36 cellular contexts compared by ENCODE assay signal in genomic region chr15:80565398-80565797, GRCh38.
"Had no signal": no experiment of that assay in that cellular context is flagged by ENCODE, and none has a peak within 500 bp of the region (broad histone marks: within the 10 kb centered on the region; RNA-seq: fewer than 3 reads in every experiment).

No MANE protein-coding gene starts in this region.

- H3K27ac Mint-ChIP-seq: activated B cell treated with CpG ODN at 0.5 μM for 24 hours; activated CD4-positive, alpha-beta memory T cell treated with anti-CD3 and anti-CD28 coated beads for 36 hours; activated CD4-positive, alpha-beta T cell treated with anti-CD3 and anti-CD28 coated beads, Interleukin-2, amount 10 ng/mL, durations not matched to agents 24 days and 14 days; activated CD8-positive, alpha-beta T cell treated with anti-CD3 and anti-CD28 coated beads for 36 hours; activated naive CD4-positive, alpha-beta T cell treated with anti-CD3 and anti-CD28 coated beads for 36 hours; activated naive CD4-positive, alpha-beta T cell treated with anti-CD3 and anti-CD28 coated beads, Interleukin-2, amount 50 U/mL, for 72 hours; activated naive CD8-positive, alpha-beta T cell treated with anti-CD3 and anti-CD28 coated beads for 36 hours; activated T-cell treated with anti-CD3 and anti-CD28 coated beads, Interleukin-2, amount 50 U/mL, for 72 hours; activated T-helper 1 cell treated with anti-CD3 and anti-CD28 coated beads, Interleukin-12 subunit alpha, Interleukin-12 subunit beta, Interleukin-2, Interleukin-4 antibody, amounts not matched to agents 30 ng/mL and 10 ng/mL and 1 ng/mL, durations not matched to agents 14 hours and 24 hours and 36 hours; activated T-helper 17 cell treated with anti-CD3 and anti-CD28 coated beads, Interleukin-2, amount 50 U/mL, for 72 hours; T-helper 1 cell treated with Interleukin-12 subunit alpha and Interleukin-12 subunit beta and Interleukin-4 antibody, amounts not matched to agents 30 μg/mL and 1 μg/mL, for 36 hours; T-helper 2 cell treated with Interferon-gamma antibody and Interleukin-4, amounts not matched to agents 5 μg/mL and 100 μg/mL, for 36 hours had no signal

- H3K4me1 Mint-ChIP-seq: activated B cell treated with CpG ODN at 0.5 μM for 24 hours; activated CD4-positive, alpha-beta T cell treated with anti-CD3 and anti-CD28 coated beads, Interleukin-2, amount 10 ng/mL, durations not matched to agents 24 days and 14 days; activated T-helper 17 cell treated with anti-CD3 and anti-CD28 coated beads, Interleukin-2, amount 50 U/mL, for 72 hours had no signal

- H3K36me3 ChIP-seq: adrenal gland, breast epithelium had no signal

- H3K9me3 Mint-ChIP-seq: activated B cell treated with CpG ODN at 0.5 μM for 24 hours; activated CD4-positive, alpha-beta memory T cell treated with anti-CD3 and anti-CD28 coated beads for 36 hours; activated CD4-positive, alpha-beta T cell treated with anti-CD3 and anti-CD28 coated beads, Interleukin-2, amount 10 ng/mL, durations not matched to agents 24 days and 14 days; activated CD8-positive, alpha-beta T cell treated with anti-CD3 and anti-CD28 coated beads for 36 hours; activated naive CD4-positive, alpha-beta T cell treated with anti-CD3 and anti-CD28 coated beads for 36 hours; activated naive CD4-positive, alpha-beta T cell treated with anti-CD3 and anti-CD28 coated beads, Interleukin-2, amount 50 U/mL, for 72 hours; activated naive CD8-positive, alpha-beta T cell treated with anti-CD3 and anti-CD28 coated beads for 36 hours; activated T-cell treated with anti-CD3 and anti-CD28 coated beads, Interleukin-2, amount 50 U/mL, for 4 hours; activated T-cell treated with anti-CD3 and anti-CD28 coated beads, Interleukin-2, amount 50 U/mL, for 72 hours; activated T-helper 1 cell treated with anti-CD3 and anti-CD28 coated beads, Interleukin-12 subunit alpha, Interleukin-12 subunit beta, Interleukin-2, Interleukin-4 antibody, amounts not matched to agents 30 ng/mL and 10 ng/mL and 1 ng/mL, durations not matched to agents 14 hours and 24 hours and 36 hours; activated T-helper 17 cell treated with anti-CD3 and anti-CD28 coated beads, Interleukin-2, amount 50 U/mL, for 72 hours; T-helper 1 cell treated with Interleukin-12 subunit alpha and Interleukin-12 subunit beta and Interleukin-4 antibody, amounts not matched to agents 30 μg/mL and 1 μg/mL, for 36 hours; T-helper 2 cell treated with Interferon-gamma antibody and Interleukin-4, amounts not matched to agents 5 μg/mL and 100 μg/mL, for 36 hours had no signal

- ATAC-seq: activated CD8-positive, alpha-beta T cell treated with anti-CD3 and anti-CD28 coated beads for 36 hours; activated naive CD4-positive, alpha-beta T cell treated with anti-CD3 and anti-CD28 coated beads, Interleukin-2, amount 50 U/mL, for 72 hours; activated T-cell treated with anti-CD3 and anti-CD28 coated beads, Interleukin-2, amount 50 U/mL, for 4 hours; activated T-cell treated with anti-CD3 and anti-CD28 coated beads, Interleukin-2, amount 50 U/mL, for 72 hours; activated T-helper 17 cell treated with anti-CD3 and anti-CD28 coated beads, Interleukin-2, amount 50 U/mL, for 72 hours; body of pancreas had no signal

- H3K27ac ChIP-seq: adrenal gland, body of pancreas, brain microvascular endothelial cell, breast epithelium, VCaP had no signal

- H3K36me3 Mint-ChIP-seq: activated CD4-positive, alpha-beta memory T cell treated with anti-CD3 and anti-CD28 coated beads for 36 hours; activated naive CD4-positive, alpha-beta T cell treated with anti-CD3 and anti-CD28 coated beads, Interleukin-2, amount 50 U/mL, for 72 hours; activated naive CD8-positive, alpha-beta T cell treated with anti-CD3 and anti-CD28 coated beads for 36 hours had no signal

- H3K9me3 ChIP-seq: adrenal gland, body of pancreas, breast epithelium had no signal

- H3K4me1 ChIP-seq: adrenal gland, body of pancreas, breast epithelium had no signal

- H3K4me3 ChIP-seq: adrenal gland, body of pancreas, breast epithelium had no signal

- H3K27me3 ChIP-seq: adrenal gland, body of pancreas, brain microvascular endothelial cell, breast epithelium had no signal

- DNase-seq: activated B cell treated with CpG ODN at 0.5 μM for 24 hours; activated CD4-positive, alpha-beta memory T cell treated with anti-CD3 and anti-CD28 coated beads for 36 hours; activated CD4-positive, alpha-beta T cell treated with anti-CD3 and anti-CD28 coated beads for 4 hours; activated CD4-positive, alpha-beta T cell treated with anti-CD3 and anti-CD28 coated beads, Interleukin-2, amount 10 ng/mL, durations not matched to agents 24 days and 14 days; activated CD4-positive, alpha-beta T cell treated with anti-CD3 and anti-CD28 coated beads, Interleukin-2, amount 50 U/mL, for 1 hour; activated CD4-positive, alpha-beta T cell treated with anti-CD3 and anti-CD28 coated beads, Interleukin-2, amount 50 U/mL, for 4 hours; activated CD4-positive, CD25-positive, alpha-beta regulatory T cell treated with anti-CD3 and anti-CD28 coated beads, Interleukin-2, amount 50 U/mL, for 72 hours; activated CD8-positive, alpha-beta memory T cell treated with anti-CD3 and anti-CD28 coated beads, Interleukin-2, amount 50 U/mL, for 4 hours; activated CD8-positive, alpha-beta T cell treated with anti-CD3 and anti-CD28 coated beads for 36 hours; activated effector memory CD4-positive, alpha-beta T cell treated with anti-CD3 and anti-CD28 coated beads, Interleukin-2, amount 50 U/mL, for 16 hours; activated gamma-delta T cell treated with Interleukin-2 at 50 U/mL for 16 hours; activated naive CD4-positive, alpha-beta T cell; activated naive CD4-positive, alpha-beta T cell treated with anti-CD3 and anti-CD28 coated beads for 36 hours; activated naive CD4-positive, alpha-beta T cell treated with anti-CD3 and anti-CD28 coated beads, Interleukin-2, amount 50 U/mL, for 16 hours; activated naive CD8-positive, alpha-beta T cell treated with anti-CD3 and anti-CD28 coated beads for 36 hours; activated T-cell treated with anti-CD3 and anti-CD28 coated beads for 4 hours; activated T-cell treated with anti-CD3 and anti-CD28 coated beads, Interleukin-2, amount 50 U/mL, for 1 hour; activated T-cell treated with anti-CD3 and anti-CD28 coated beads, Interleukin-2, amount 50 U/mL, for 4 hours; activated T-cell treated with anti-CD3 and anti-CD28 coated beads, Interleukin-2, amount 50 U/mL, for 72 hours; adrenal gland; amniotic stem cell; aorta; body of pancreas; brain microvascular endothelial cell; central memory CD4-positive, alpha-beta T cell; T-helper 1 cell; T-helper 9 cell had no signal

- H3K4me3 Mint-ChIP-seq: activated B cell treated with CpG ODN at 0.5 μM for 24 hours; activated CD4-positive, alpha-beta memory T cell treated with anti-CD3 and anti-CD28 coated beads for 36 hours; activated CD4-positive, alpha-beta T cell treated with anti-CD3 and anti-CD28 coated beads, Interleukin-2, amount 10 ng/mL, durations not matched to agents 24 days and 14 days; activated CD8-positive, alpha-beta T cell treated with anti-CD3 and anti-CD28 coated beads for 36 hours; activated naive CD4-positive, alpha-beta T cell treated with anti-CD3 and anti-CD28 coated beads for 36 hours; activated naive CD8-positive, alpha-beta T cell treated with anti-CD3 and anti-CD28 coated beads for 36 hours; activated T-cell treated with anti-CD3 and anti-CD28 coated beads, Interleukin-2, amount 50 U/mL, for 4 hours; activated T-cell treated with anti-CD3 and anti-CD28 coated beads, Interleukin-2, amount 50 U/mL, for 72 hours; activated T-helper 1 cell treated with anti-CD3 and anti-CD28 coated beads, Interleukin-12 subunit alpha, Interleukin-12 subunit beta, Interleukin-2, Interleukin-4 antibody, amounts not matched to agents 30 ng/mL and 10 ng/mL and 1 ng/mL, durations not matched to agents 14 hours and 24 hours and 36 hours; activated T-helper 17 cell treated with anti-CD3 and anti-CD28 coated beads, Interleukin-2, amount 50 U/mL, for 72 hours; T-helper 1 cell treated with Interleukin-12 subunit alpha and Interleukin-12 subunit beta and Interleukin-4 antibody, amounts not matched to agents 30 μg/mL and 1 μg/mL, for 36 hours; T-helper 2 cell treated with Interferon-gamma antibody and Interleukin-4, amounts not matched to agents 5 μg/mL and 100 μg/mL, for 36 hours had no signal

- FAIRE-seq: astrocyte, TTC549 had no signal
